13 cellular contexts compared by ENCODE assay signal in genomic region chr20:20781029-20781428, GRCh38.
DNase-seq lines count a peak whose midpoint lies in the region; ATAC-seq, FAIRE-seq and TF ChIP-seq lines count a peak whose summit lies in the region.
"Had no signal": no experiment of that assay in that cellular context is flagged by ENCODE, and none has a peak within 500 bp of the region (broad histone marks: within the 10 kb centered on the region; RNA-seq: fewer than 3 reads in every experiment).

No MANE protein-coding gene starts in this region.

- H3K4ac ChIP-seq in H1 (replicated peaks; ENCODE audit: insufficient read length, low read depth, low read length) (no peak overlapping the region), mesenchymal stem cell (ENCODE audit: low read depth in 1 of 2, low read length in 2 of 2) (no peak overlapping the region)

- FAIRE-seq in H1 (lab: Jason Lieb, UNC), result no peak
- FAIRE-seq: GM12878, H54 had no signal

- no peak overlapping the region for H4K5ac ChIP-seq in H1 (ENCODE audit: insufficient read length, low read depth, low read length)

- no peak overlapping the region; the same call in 1 of the 2 replicates for H2BK12ac ChIP-seq in H1 (ENCODE audit: low read depth, low read length)
- no peak overlapping the region for H2BK12ac ChIP-seq in mesenchymal stem cell (ENCODE audit: low read length in 2 of 2)

- TF ChIP-seq RAD21 in H1 (IDR thresholded peaks at IDR 0.05 in 1 of 2, conservative IDR thresholded peaks at IDR 0.05 in 1 of 2; ENCODE audit: low read depth in 2 of 2, low read length in 2 of 2), result no peak
- TF ChIP-seq RAD21 in SK-N-SH (IDR thresholded peaks at IDR 0.05; ENCODE audit: low read length), result no peak

- TF ChIP-seq CTCF in left ventricle myocardium inferior (IDR thresholded peaks at IDR 0.05; ENCODE audit: borderline replicate concordance) (no peak), H1 (IDR thresholded peaks at IDR 0.05; ENCODE audit: control extremely low read depth in 1 of 3, insufficient read depth in 1 of 3, low read depth in 1 of 3, low read length in 3 of 3) (no peak), psoas muscle (IDR thresholded peaks at IDR 0.05) (no peak), SK-N-SH (IDR thresholded peaks at IDR 0.05) (no peak)

- H3K23me2 ChIP-seq in H1 (ENCODE audit: low read depth, low read length), result no peaks in the 10 kb centered on the region

- H3K79me1 ChIP-seq in H1 (ENCODE audit: low read depth, low read length) (no peaks in the 10 kb centered on the region), mesenchymal stem cell (replicated peaks; ENCODE audit: low read length, poor library complexity, severe bottlenecking) (no peaks in the 10 kb centered on the region)

- H3K14ac ChIP-seq in H1 (ENCODE audit: insufficient read length) (no peak overlapping the region), mesenchymal stem cell (ENCODE audit: low read length in 2 of 2) (no peak overlapping the region)

- H3K4me1 ChIP-seq in left ventricle myocardium inferior, result peaks cover 41% of the 10 kb centered on the region
- H3K4me1 ChIP-seq in H1 (replicated peaks in 1 of 4; ENCODE audit: control insufficient read depth in 3 of 4, insufficient read depth in 4 of 4, low read length in 3 of 4), result no peaks in the 10 kb centered on the region
- peaks cover 46% of the 10 kb centered on the region for H3K4me1 ChIP-seq in psoas muscle
- no peaks in the 10 kb centered on the region for H3K4me1 ChIP-seq in mesenchymal stem cell (ENCODE audit: control insufficient read depth, insufficient read depth, low read depth, low read length)
- no peaks in the 10 kb centered on the region; a peak in 1 of 4 replicates for H3K4me1 ChIP-seq in SK-N-SH (ENCODE audit: control insufficient read depth in 1 of 2, insufficient read depth in 2 of 2, low read depth in 1 of 2, low read length in 1 of 2)
- H3K4me1 ChIP-seq: BLaER1 had no signal

- H3K9me3 ChIP-seq in left ventricle myocardium inferior (replicated peaks) (peaks cover 4% of the 10 kb centered on the region), H1 (ENCODE audit: insufficient read depth in 2 of 2, low read depth in 1 of 2, low read length in 1 of 2) (no peaks in the 10 kb centered on the region; a peak in 1 of 4 replicates), psoas muscle (no peaks in the 10 kb centered on the region), mesenchymal stem cell (ENCODE audit: control insufficient read depth, low read length) (no peaks in the 10 kb centered on the region), SK-N-SH (no peaks in the 10 kb centered on the region)

- H2BK20ac ChIP-seq in H1 (ENCODE audit: low read length), result no peak overlapping the region

- POLR2A ChIA-PET in H1 (lab: Charles Lee; ENCODE audit: partially characterized antibody), result no interaction called here
- POLR2A ChIA-PET in SK-N-SH (lab: Yijun Ruan, JAX), result no interaction called here

- H2AFZ ChIP-seq in H1 (ENCODE audit: low read length) (no peak overlapping the region), mesenchymal stem cell (ENCODE audit: low read depth, low read length) (no peak overlapping the region), SK-N-SH (ENCODE audit: low read depth) (no peak overlapping the region)

- H3K4me3 ChIP-seq in left ventricle myocardium inferior (no peak overlapping the region), H1 (ENCODE audit: extremely low read depth in 1 of 4, insufficient read depth in 2 of 4, low read depth in 3 of 4, low read length in 4 of 4) (no peak overlapping the region), psoas muscle (no peak overlapping the region), mesenchymal stem cell (ENCODE audit: insufficient read depth in 1 of 2, low read depth in 1 of 2, low read length in 2 of 2) (no peak overlapping the region), SK-N-SH (ENCODE audit: low read depth in 2 of 2, low read length in 1 of 2) (no peak overlapping the region)
- H3K4me3 ChIP-seq: BLaER1, GM12878 had no signal

- 0 out of 2 replicates have a peak overlapping the region, but pooled peaks have one; percentile 12 for H2BK5ac ChIP-seq in H1 (ENCODE audit: low read depth, low read length)
- no peak overlapping the region for H2BK5ac ChIP-seq in mesenchymal stem cell (ENCODE audit: low read depth, low read length, poor library complexity, severe bottlenecking)

- H3K56ac ChIP-seq in H1 (replicated peaks; ENCODE audit: insufficient read length, low read depth, low read length), result no peak overlapping the region

- TF ChIP-seq POLR2A in H1 (IDR thresholded peaks at IDR 0.05; ENCODE audit: control extremely low read depth in 1 of 2, low read depth in 2 of 2, low read length in 2 of 2), result no peak

- H3K18ac ChIP-seq in H1 (ENCODE audit: extremely low read depth, low read length), result no peak overlapping the region
- no peak overlapping the region for H3K18ac ChIP-seq in mesenchymal stem cell (ENCODE audit: low read depth in 1 of 2, low read length in 2 of 2)

- DNase-seq in left ventricle myocardium inferior (no peak), left cardiac atrium (no peak), H1 (ENCODE audit: low read depth in 1 of 2, low spot score in 2 of 2) (no peak), psoas muscle (no peak), SIG-M5 treated with dmso at 0.1 percent for 504 hours (lab: John Stamatoyannopoulos, UW; ENCODE audit: unreplicated experiment) (no peak), mesenchymal stem cell (no peak), SK-N-SH (no peak)
- DNase-seq: NCI-H774 had no signal

- CTCF ChIA-PET in H1 (lab: Charles Lee; ENCODE audit: partially characterized antibody) (interaction anchor here (1.4 kb wide), 1 partner anchor 45 kb away, joined by 5 read pairs; no protein-coding TSS in a partner anchor), SK-N-SH (lab: Yijun Ruan, JAX) (interaction anchor here (1.0 kb wide), 1 partner anchor 101 kb away, joined by 4 read pairs; no protein-coding TSS in a partner anchor)

- intact Hi-C loops in left ventricle myocardium inferior (cut with micrococcal nuclease), result no loop called here
- intact Hi-C loops in left cardiac atrium (cut with DNase I), result no loop called here
- intact Hi-C loops in psoas muscle (cut with DNase I), result loop anchor here in 1 of 2 donors (5.0 kb wide), 1 partner anchor 69 kb away; the partner anchor contains the start of gene RALGAPA2

- H3K79me2 ChIP-seq in H1 (ENCODE audit: control insufficient read depth in 1 of 2, insufficient read depth in 2 of 2, low read length in 2 of 2) (no peaks in the 10 kb centered on the region), SK-N-SH (ENCODE audit: insufficient read depth) (no peaks in the 10 kb centered on the region)

- H3K36me3 ChIP-seq in left ventricle myocardium inferior (no peaks in the 10 kb centered on the region), H1 (ENCODE audit: control insufficient read depth in 2 of 4, insufficient read depth in 4 of 4, low read length in 3 of 4) (no peaks in the 10 kb centered on the region), psoas muscle (ENCODE audit: insufficient read depth in 1 of 2, low read depth in 1 of 2) (no peaks in the 10 kb centered on the region), mesenchymal stem cell (ENCODE audit: control insufficient read depth in 1 of 2, insufficient read depth in 2 of 2, low read depth in 1 of 2, low read length in 2 of 2) (no peaks in the 10 kb centered on the region), SK-N-SH (replicated peaks in 1 of 2; ENCODE audit: control insufficient read depth in 1 of 2, insufficient read depth in 2 of 2, low read length in 1 of 2) (no peaks in the 10 kb centered on the region)
- H3K36me3 ChIP-seq: BLaER1 had no signal

- H4K20me1 ChIP-seq in H1 (replicated peaks in 1 of 2; ENCODE audit: control insufficient read depth in 1 of 2, insufficient read depth in 2 of 2, low read length in 2 of 2) (no peaks in the 10 kb centered on the region), SK-N-SH (ENCODE audit: insufficient read depth) (no peaks in the 10 kb centered on the region)
- H4K20me1 ChIP-seq: BLaER1 had no signal

- H3K27me3 ChIP-seq in left ventricle myocardium inferior (ENCODE audit: low read depth) (no peaks in the 10 kb centered on the region), H1 (replicated peaks in 1 of 4; ENCODE audit: control insufficient read depth in 3 of 4, extremely low read depth in 1 of 4, insufficient read depth in 3 of 4, low read length in 3 of 4) (no peaks in the 10 kb centered on the region), psoas muscle (ENCODE audit: insufficient read depth in 3 of 3, low read length in 2 of 3) (no peaks in the 10 kb centered on the region), mesenchymal stem cell (ENCODE audit: control insufficient read depth in 1 of 2, insufficient read depth in 1 of 2, low read length in 2 of 2) (no peaks in the 10 kb centered on the region), SK-N-SH (ENCODE audit: insufficient read depth) (no peaks in the 10 kb centered on the region; the same call in 1 of the 2 replicates)
- H3K27me3 ChIP-seq: BLaER1 had no signal

- no peaks in the 10 kb centered on the region for H3K9me2 ChIP-seq in SK-N-SH

- H2BK15ac ChIP-seq in H1 (ENCODE audit: low read length) (no peak overlapping the region), mesenchymal stem cell (ENCODE audit: low read depth, poor library complexity, severe bottlenecking) (no peak overlapping the region)

- 93% methylated on average over 5 of the region's 5 CpGs; no CpG with 5 or more reads in 1 of the 2 experiments for WGBS in H1 (ENCODE audit: extremely low coverage in 1 of 2, insufficient coverage in 1 of 2, insufficient read length in 1 of 2, insufficient replicate concordance in 2 of 2, low coverage in 1 of 2, low lambda C conversion rate in 2 of 2, missing lambda C conversion rate in 1 of 2), 2 experiments
- WGBS in psoas muscle, 3 donors, result 71 to 89% (median 73%) methylated on average over 5 of the region's 5 CpGs
- 84% methylated on average over 5 of the region's 5 CpGs for WGBS in mesenchymal stem cell
- WGBS in SK-N-SH (ENCODE audit: low lambda C conversion rate), result 46% methylated on average over 5 of the region's 5 CpGs

- H3F3A ChIP-seq in SK-N-SH (replicated peaks; ENCODE audit: insufficient read depth), result no peaks in the 10 kb centered on the region

- no peak overlapping the region for H2BK120ac ChIP-seq in H1 (replicated peaks; ENCODE audit: low read depth, low read length)
- no peak overlapping the region for H2BK120ac ChIP-seq in mesenchymal stem cell (ENCODE audit: low read depth, low read length)

- TF ChIP-seq EP300 in H1 (IDR thresholded peaks at IDR 0.05; ENCODE audit: borderline replicate concordance in 1 of 2, low read depth in 2 of 2, low read length in 2 of 2) (no peak), SK-N-SH (IDR thresholded peaks at IDR 0.05; ENCODE audit: borderline replicate concordance in 1 of 2, low read depth in 1 of 2, low read length in 1 of 2) (no peak)

- H3K4me2 ChIP-seq in H1 (ENCODE audit: insufficient read depth in 1 of 2, low read depth in 2 of 2, low read length in 2 of 2) (no peak overlapping the region), mesenchymal stem cell (ENCODE audit: low read length, poor library complexity, severe bottlenecking) (no peak overlapping the region), SK-N-SH (no peak overlapping the region)
- H3K4me2 ChIP-seq: BLaER1 had no signal

- H3K27ac ChIP-seq in left ventricle myocardium inferior (replicated peaks) (peak overlapping the region; percentile 37), H1 (ENCODE audit: low read depth, low read length) (no peak overlapping the region), psoas muscle (peak overlapping the region; percentile 87), mesenchymal stem cell (ENCODE audit: low read length, poor library complexity, severe bottlenecking) (no peak overlapping the region), SK-N-SH (ENCODE audit: low read depth in 2 of 2, low read length in 1 of 2) (no peak overlapping the region)
- H3K27ac ChIP-seq: BLaER1 had no signal

- H2AK5ac ChIP-seq in H1 (ENCODE audit: low read depth, low read length), result no peak overlapping the region
- no peak overlapping the region for H2AK5ac ChIP-seq in mesenchymal stem cell (ENCODE audit: low read length, severe bottlenecking)

- H3K9ac ChIP-seq in H1 (replicated peaks in 1 of 4; ENCODE audit: extremely low read depth in 1 of 4, low read depth in 3 of 4, low read length in 3 of 4), result no peak overlapping the region
- no peak overlapping the region for H3K9ac ChIP-seq in mesenchymal stem cell (ENCODE audit: low read length)
- H3K9ac ChIP-seq in SK-N-SH, result no peak overlapping the region
- H3K9ac ChIP-seq: BLaER1 had no signal

- no peak for ATAC-seq in left cardiac atrium
- peak; percentile 20 to 59 (median 36) for ATAC-seq in psoas muscle
- no peak for ATAC-seq in GM19463 (IDR thresholded peaks at IDR 0.05; ENCODE audit: unreplicated experiment)
- ATAC-seq: Panc1 had no signal

- H3K23ac ChIP-seq in H1 (ENCODE audit: insufficient read length), result no peak overlapping the region
- H3K23ac ChIP-seq in mesenchymal stem cell (ENCODE audit: low read length in 2 of 2), result no peak overlapping the region

- peak overlapping the region; percentile 36 for H4K8ac ChIP-seq in H1 (ENCODE audit: extremely low read depth, insufficient read depth, low read length)
- H4K8ac ChIP-seq in mesenchymal stem cell (ENCODE audit: low read length), result no peak overlapping the region

- H4K91ac ChIP-seq in H1 (replicated peaks; ENCODE audit: insufficient read length, low read length) (no peak overlapping the region), mesenchymal stem cell (ENCODE audit: low read length) (no peak overlapping the region)

Comparison
In these comparisons a context has a peak if more than half of its experiments do, and no peak if none do; other contexts are left out.
1. H3K27ac ChIP-seq: peak in left ventricle myocardium inferior (single experiment) and psoas muscle (single experiment); none in H1 (single experiment), mesenchymal stem cell (single experiment) and SK-N-SH (0 of 2).
2. ATAC-seq: peak in psoas muscle (4 of 4); none in left cardiac atrium (0 of 2) and GM19463 (single experiment).